In the genomic region with DNA sequence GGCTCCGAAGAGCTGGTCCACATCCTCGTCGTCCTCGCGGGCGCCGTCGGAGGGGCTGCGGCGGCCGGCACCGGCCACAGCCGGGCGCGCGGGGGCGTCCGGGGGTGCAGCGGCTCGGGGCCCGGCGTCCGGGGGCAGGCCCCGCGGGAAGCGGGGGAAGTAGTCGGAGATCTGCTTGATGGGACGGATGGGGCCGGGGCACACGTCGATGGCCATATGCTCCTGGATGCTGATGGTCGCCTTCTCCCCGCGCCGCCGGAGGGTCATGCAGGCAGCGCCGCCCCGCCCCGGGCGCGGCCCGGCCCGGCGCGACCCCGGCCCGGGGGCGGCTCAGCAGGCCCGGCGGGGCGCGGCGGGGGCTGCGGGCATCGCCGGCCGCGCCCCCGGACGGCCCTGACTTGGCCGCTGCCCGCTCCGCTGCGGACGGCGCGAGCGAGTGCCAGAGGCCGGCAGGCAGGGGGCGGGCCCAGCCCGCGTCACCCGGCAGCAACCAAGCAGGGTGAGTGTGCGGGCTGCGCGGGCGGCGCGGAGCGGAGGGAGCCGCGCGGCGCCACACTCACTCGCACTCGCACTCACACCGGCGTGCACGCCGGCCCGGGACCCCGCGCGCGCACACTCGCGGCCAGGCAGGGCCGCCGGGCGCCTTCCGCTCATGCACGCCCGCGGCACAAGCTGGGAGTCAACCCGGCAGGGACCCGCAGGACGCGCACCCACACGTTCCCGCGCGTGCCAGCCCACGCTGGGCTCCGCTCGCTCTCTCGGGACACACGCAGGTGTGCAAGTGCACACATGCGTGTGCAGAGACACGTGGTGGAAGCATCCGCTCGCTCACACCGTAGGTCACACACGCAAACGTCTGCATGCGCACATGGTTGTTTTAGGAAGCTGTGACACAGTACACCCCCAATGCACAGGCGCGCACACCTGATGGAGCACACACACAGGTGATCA, we compare ENCODE assay signal across 8 cellular contexts. TPM values are rescaled to one million over a fixed set of nuclear protein-coding genes. Genes with fewer than 3 reads are reported as not detected.
DNase-seq lines count a peak whose midpoint lies in the region; ATAC-seq, FAIRE-seq and TF ChIP-seq lines count a peak whose summit lies in the region.

A gene (minus strand): TSS at position 438 of the 951 bp plus-strand sequence. CDS start 171 bp downstream, at position 267.

- H3K27me3 ChIP-seq in astrocyte (ENCODE audit: insufficient read depth, low read length) (peaks cover 78% of the 10 kb centered on the region), iPS-20b (ENCODE audit: insufficient read depth, low read length) (peaks cover 81% of the 10 kb centered on the region)

- no peak within 1 kb of the TSS for H3K4me3 ChIP-seq in astrocyte (ENCODE audit: insufficient read depth, low read depth, low read length)
- peak within 1 kb of the TSS; percentile 56; the same call in 1 of the 2 replicates for H3K4me3 ChIP-seq in iPS-20b (ENCODE audit: low read length)

- peaks cover 71% of the 10 kb centered on the region for H3K27me3 Mint-ChIP-seq in astrocyte (ENCODE audit: low read depth, unreplicated experiment)

- TF ChIP-seq CTCF in astrocyte (IDR thresholded peaks at IDR 0.05; ENCODE audit: insufficient read depth, low read depth, low read length), result no peak

- H3K9me3 Mint-ChIP-seq in astrocyte (ENCODE audit: unreplicated experiment), result peaks cover 2% of the 10 kb centered on the region

- no peaks in the 10 kb centered on the region for H3K4me1 Mint-ChIP-seq in astrocyte (ENCODE audit: low read depth, unreplicated experiment)

- peak within 1 kb of the TSS; percentile 73 for H3K4me2 ChIP-seq in astrocyte (ENCODE audit: low read length)

- H3K79me2 ChIP-seq in astrocyte (ENCODE audit: insufficient read depth, low read length), result no peaks in the 10 kb centered on the region

- H3K27ac Mint-ChIP-seq in astrocyte (ENCODE audit: unreplicated experiment), result no peak within 1 kb of the TSS

- no peaks in the 10 kb centered on the region for H3K9me3 ChIP-seq in astrocyte (ENCODE audit: insufficient read depth, low read depth, low read length)
- no peaks in the 10 kb centered on the region for H3K9me3 ChIP-seq in iPS-20b (ENCODE audit: insufficient read depth, low read depth, low read length)

- H3K9ac ChIP-seq in astrocyte (ENCODE audit: low read length) (no peak within 1 kb of the TSS), iPS-20b (ENCODE audit: low read depth, low read length) (peak within 1 kb of the TSS; percentile 37; the same call in 1 of the 2 replicates)

- H3K27ac ChIP-seq in astrocyte (ENCODE audit: low read depth, low read length) (no peak within 1 kb of the TSS), iPS-20b (ENCODE audit: low read length) (no peak within 1 kb of the TSS)

- peaks cover 2% of the 10 kb centered on the region for H3K36me3 Mint-ChIP-seq in astrocyte (ENCODE audit: low read depth, unreplicated experiment)

- no peak within 1 kb of the TSS for H2AFZ ChIP-seq in astrocyte (ENCODE audit: low read depth, low read length)

- intact Hi-C loops in sciatic nerve (cut with DNase I), result no loop called here

- H3K36me3 ChIP-seq in astrocyte (ENCODE audit: insufficient read depth, low read length) (no peaks in the 10 kb centered on the region), iPS-20b (ENCODE audit: insufficient read depth, low read depth, low read length) (no peaks in the 10 kb centered on the region)

- H4K20me1 ChIP-seq in astrocyte (ENCODE audit: insufficient read depth, low read length), result no peaks in the 10 kb centered on the region

- no peak within 1 kb of the TSS for H3K4me3 Mint-ChIP-seq in astrocyte (ENCODE audit: unreplicated experiment)

- H3K4me1 ChIP-seq in astrocyte (ENCODE audit: insufficient read depth, low read length), result no peaks in the 10 kb centered on the region
- H3K4me1 ChIP-seq in iPS-20b (ENCODE audit: insufficient read depth, low read length), result peaks cover 7% of the 10 kb centered on the region; the same call in 1 of the 2 replicates

- ATAC-seq in sciatic nerve, result peak; percentile 67
- ATAC-seq in GM21737 (IDR thresholded peaks at IDR 0.05; ENCODE audit: unreplicated experiment), result no peak
- ATAC-seq in HG02588 (IDR thresholded peaks at IDR 0.05; ENCODE audit: unreplicated experiment), result no peak

- FAIRE-seq in astrocyte (lab: Jason Lieb, UNC), result no peak

- DNase-seq in activated T-cell treated with anti-CD3 and anti-CD28 coated beads for 48 hours (ENCODE audit: low read depth) (peak; percentile 22), astrocyte (ENCODE audit: low read depth) (peak; percentile 39), sciatic nerve (ENCODE audit: low spot score) (no peak), NCI-H2081 (lab: John Stamatoyannopoulos, UW) (no peak)
- no peak for DNase-seq in activated T-cell treated with anti-CD3 and anti-CD28 coated beads, Interleukin-2, amount 50 U/mL, for 1 hour

RNA-seq across cellular contexts. Expression of the gene that starts here (rescaled TPM):
- 0.11 and 0.17 TPM in 2 replicates for total RNA-seq in astrocyte
- total RNA-seq in sciatic nerve, result 27.2 TPM

Comparison
In these comparisons a context has a peak if more than half of its experiments do, and no peak if none do; other contexts are left out.
1. RNA of the gene that starts here (total RNA-seq): 27.2 TPM in sciatic nerve (single experiment); 0.11 to 0.17 TPM in astrocyte; every median in the first group is over 10 times any median in the second.
2. Peak in DNase-seq and H3K4me2 ChIP-seq in astrocyte; RNA of the gene not detected or under 1 TPM.